Comparison of ENCODE assay signal across 22 cellular contexts in the genomic region with DNA sequence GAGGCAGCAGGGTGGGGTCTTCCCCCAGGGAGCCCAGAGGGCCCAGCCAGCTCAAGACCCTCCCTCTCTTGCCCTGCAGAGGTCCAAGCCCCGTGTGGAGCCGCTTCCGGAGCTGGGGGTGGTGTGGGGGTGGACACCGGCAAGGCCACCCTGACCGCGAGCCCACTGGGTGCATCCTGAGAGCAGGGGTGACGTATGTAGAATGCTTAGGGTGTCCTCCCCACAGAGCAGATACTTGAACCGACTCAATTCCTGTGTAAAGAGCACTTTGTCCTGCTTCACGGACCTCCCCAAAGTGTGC.
"Had no signal": no experiment of that assay in that cellular context is flagged by ENCODE, and none has a peak within 500 bp of the region (broad histone marks: within the 10 kb centered on the region; RNA-seq: fewer than 3 reads in every experiment).

No MANE protein-coding gene starts in this region.

- H3K27me3 Mint-ChIP-seq: activated CD4-positive, alpha-beta T cell treated with anti-CD3 and anti-CD28 coated beads, Interleukin-2, amount 10 ng/mL, durations not matched to agents 24 days and 14 days; activated CD8-positive, alpha-beta T cell treated with anti-CD3 and anti-CD28 coated beads for 36 hours had no signal

- H3K9me3 ChIP-seq: body of pancreas, ovary, psoas muscle, testis, upper lobe of left lung had no signal

- H3K27me3 ChIP-seq: body of pancreas, ovary, testis, upper lobe of left lung had no signal

- H3K4me1 ChIP-seq: upper lobe of left lung had no signal

- H3K4me3 Mint-ChIP-seq: activated CD4-positive, alpha-beta T cell treated with anti-CD3 and anti-CD28 coated beads, Interleukin-2, amount 10 ng/mL, durations not matched to agents 24 days and 14 days; activated CD8-positive, alpha-beta T cell treated with anti-CD3 and anti-CD28 coated beads for 36 hours had no signal

- H3K27ac Mint-ChIP-seq: activated CD4-positive, alpha-beta T cell treated with anti-CD3 and anti-CD28 coated beads, Interleukin-2, amount 10 ng/mL, durations not matched to agents 24 days and 14 days; activated CD8-positive, alpha-beta T cell treated with anti-CD3 and anti-CD28 coated beads for 36 hours had no signal

- H3K36me3 ChIP-seq: ovary had no signal

- H3K27ac ChIP-seq: body of pancreas, ovary, psoas muscle, testis, upper lobe of left lung had no signal

- H3K4me3 ChIP-seq: body of pancreas, lung, ovary, psoas muscle, testis, upper lobe of left lung had no signal

- H3K9me3 Mint-ChIP-seq: activated CD4-positive, alpha-beta T cell treated with anti-CD3 and anti-CD28 coated beads, Interleukin-2, amount 10 ng/mL, durations not matched to agents 24 days and 14 days; activated CD8-positive, alpha-beta T cell treated with anti-CD3 and anti-CD28 coated beads for 36 hours; activated T-helper 2 cell treated with anti-CD3 and anti-CD28 coated beads, Interferon-gamma antibody, Interleukin-2, Interleukin-4, amounts not matched to agents 10 μg/mL and 5 μg/mL and 100 μg/mL, durations not matched to agents 14 hours and 24 hours and 36 hours had no signal

- DNase-seq: activated CD4-positive, alpha-beta T cell treated with anti-CD3 and anti-CD28 coated beads, Interleukin-2, amount 10 ng/mL, durations not matched to agents 24 days and 14 days; activated CD4-positive, CD25-positive, alpha-beta regulatory T cell; activated CD8-positive, alpha-beta T cell treated with anti-CD3 and anti-CD28 coated beads for 36 hours; activated naive CD4-positive, alpha-beta T cell treated with Interleukin-2 at 50 U/mL for 16 hours; activated T-cell treated with anti-CD3 and anti-CD28 coated beads, Interleukin-2, amount 50 U/mL, for 1 hour; body of pancreas; caudate nucleus; erythroblast; foreskin melanocyte; hypothalamus; islet precursor cell; left colon; midbrain; ovary; psoas muscle; stimulated activated CD4-positive, alpha-beta T cell treated with anti-CD3 and anti-CD28 coated beads, Interleukin-2, amount 100 ng/mL, for 24 hours; T-helper 1 cell; T1000; testis had no signal
